8 cellular contexts compared by ENCODE assay signal in genomic region chr15:45587861-45588170, GRCh38. TPM values are rescaled to one million over a fixed set of nuclear protein-coding genes. Genes with fewer than 3 reads are reported as not detected.
A peak's percentile ranks its signal among the peaks of the same experiment; 100 is the strongest.
DNase-seq lines count a peak whose midpoint lies in the region; ATAC-seq, FAIRE-seq and TF ChIP-seq lines count a peak whose summit lies in the region.

No MANE protein-coding gene starts in this region.

- FAIRE-seq in A549 (lab: Jason Lieb, UNC) = no peak

- TF ChIP-seq RAD21 in A549 (conservative IDR thresholded peaks at IDR 0.05 in 1 of 2, IDR thresholded peaks at IDR 0.05 in 1 of 2) (no peak), IMR-90 (IDR thresholded peaks at IDR 0.05; ENCODE audit: low read length) (no peak)

- H3K4me2 ChIP-seq in A549 = peak overlapping the region; percentile 97
- peak overlapping the region; percentile 88; the same call in 1 of the 2 replicates for H3K4me2 ChIP-seq in IMR-90 (ENCODE audit: low read depth, low read length)

- TF ChIP-seq CTCF in A549 (IDR thresholded peaks at IDR 0.05) (no peak), IMR-90 (conservative IDR thresholded peaks at IDR 0.05; ENCODE audit: low read depth, low read length) (no peak), choroid plexus epithelial cell (conservative IDR thresholded peaks at IDR 0.05; ENCODE audit: low read depth, low read length) (no peak)

- ATAC-seq in A549 (no peak), IMR-90 (ENCODE audit: low read depth) (no peak)

- in situ Hi-C loops in IMR-90 (cut with MboI; ENCODE audit: low sequenced_read_pairs) = no loop called here

- H3K4me3 ChIP-seq in A549 (peak overlapping the region; percentile 75), IMR-90 (ENCODE audit: insufficient read depth, low read depth, low read length) (peak overlapping the region; percentile 67), choroid plexus epithelial cell (ENCODE audit: low read depth, low read length) (peak overlapping the region; percentile 97), muscle layer of colon (ENCODE audit: low read depth in 1 of 2, low read length in 2 of 2) (peak overlapping the region; percentile 71 to 80)

- H3K4me1 ChIP-seq in A549 (peaks cover 23% of the 10 kb centered on the region; the same call in 2 of the 3 replicates), IMR-90 (ENCODE audit: control insufficient read depth, insufficient read depth, low read length) (peaks cover 3% of the 10 kb centered on the region; the same call in 1 of the 2 replicates), muscle layer of colon (ENCODE audit: insufficient read depth, low read length) (peaks cover 31% of the 10 kb centered on the region)

- H2AK9ac ChIP-seq in IMR-90 (replicated peaks; ENCODE audit: low read depth, low read length, poor library complexity) = peak overlapping the region; percentile 21

- no peak for DNase-seq in A549 (ENCODE audit: low read depth in 1 of 2, low spot score in 1 of 2)
- DNase-seq in IMR-90 = no peak
- no peak for DNase-seq in choroid plexus epithelial cell (ENCODE audit: low read depth)
- no peak for DNase-seq in NCI-H1092 treated with DMSO at 0.1 percent for 48 hours (lab: John Stamatoyannopoulos, UW)
- DNase-seq in Kasumi-1 (lab: John Stamatoyannopoulos, UW) = no peak
- DNase-seq in OCI-M1 (lab: John Stamatoyannopoulos, UW) = no peak
- no peak for DNase-seq in cerebellar cortex (ENCODE audit: low spot score)

- H3K9ac ChIP-seq in IMR-90 (ENCODE audit: low read depth, low read length) = peak overlapping the region; percentile 95
- peak overlapping the region; percentile 84 for H3K9ac ChIP-seq in muscle layer of colon (ENCODE audit: low read length)

- peaks cover 14 to 31% of the 10 kb centered on the region in 2 experiments for H3K79me1 ChIP-seq in IMR-90 (ENCODE audit: low read depth in 1 of 2, low read length in 2 of 2)

- H3K27ac ChIP-seq in A549 = peak overlapping the region; percentile 95 to 98
- H3K27ac ChIP-seq in IMR-90 (ENCODE audit: insufficient read depth, low read length) = peak overlapping the region; percentile 92
- H3K27ac ChIP-seq in muscle layer of colon (ENCODE audit: low read depth, low read length) = peak overlapping the region; percentile 92

- H4K91ac ChIP-seq in IMR-90 (ENCODE audit: insufficient read depth, low read depth, low read length) = peak overlapping the region; percentile 30; the same call in 1 of the 2 replicates

- CTCF ChIA-PET in A549 (lab: Yijun Ruan, JAX) = interaction anchor here (1.3 to 3.9 kb wide), 3 partner anchors 24 to 129 kb away, joined by 4 to 21 read pairs (median 11); no protein-coding TSS in a partner anchor
- CTCF ChIA-PET in IMR-90 (lab: Yijun Ruan, JAX) = no interaction called here

- no peak overlapping the region for H2BK20ac ChIP-seq in IMR-90 (ENCODE audit: low read depth, low read length)

- no peaks in the 10 kb centered on the region for H3K9me1 ChIP-seq in IMR-90 (ENCODE audit: insufficient read depth, low read length)

- peak overlapping the region; percentile 77; the same call in 1 of the 2 replicates for H4K5ac ChIP-seq in IMR-90 (ENCODE audit: low read depth, low read length)

- peak overlapping the region; percentile 55; the same call in 1 of the 2 replicates for H3K56ac ChIP-seq in IMR-90 (ENCODE audit: extremely low read depth, insufficient read depth, low read length)

- H2BK5ac ChIP-seq in IMR-90 (ENCODE audit: low read depth, low read length, poor library complexity, severe bottlenecking) = peak overlapping the region; percentile 97

- TF ChIP-seq POLR2A in A549 (IDR thresholded peaks at IDR 0.05; ENCODE audit: low read length) (no peak), IMR-90 (IDR thresholded peaks at IDR 0.05; ENCODE audit: low read depth, low read length) (no peak)

- peak overlapping the region; percentile 75 for H3K4ac ChIP-seq in IMR-90 (ENCODE audit: low read depth, low read length)

- peak overlapping the region; percentile 77 to 89; a peak in 3 of 4 replicates for H4K8ac ChIP-seq in IMR-90 (ENCODE audit: low read depth in 2 of 2, low read length in 2 of 2)

- H2AFZ ChIP-seq in IMR-90 (replicated peaks; ENCODE audit: low read length, poor library complexity) = peak overlapping the region; percentile 98

- no peak for TF ChIP-seq EP300 in A549 (IDR thresholded peaks at IDR 0.05)

- peak overlapping the region; percentile 44 for H3K23ac ChIP-seq in IMR-90 (ENCODE audit: low read depth, low read length)

- no peaks in the 10 kb centered on the region for H3K27me3 ChIP-seq in IMR-90 (ENCODE audit: control insufficient read depth, insufficient read depth, low read length)
- no peaks in the 10 kb centered on the region for H3K27me3 ChIP-seq in muscle layer of colon (ENCODE audit: control insufficient read depth in 1 of 2, insufficient read depth in 2 of 2, low read length in 2 of 2)

- H2AK5ac ChIP-seq in IMR-90 (ENCODE audit: low read depth, low read length) = no peak overlapping the region

- H3K9me3 ChIP-seq in A549 (no peaks in the 10 kb centered on the region), IMR-90 (ENCODE audit: control insufficient read depth, insufficient read depth, low read length) (no peaks in the 10 kb centered on the region), muscle layer of colon (ENCODE audit: low read length) (no peaks in the 10 kb centered on the region)

- no peaks in the 10 kb centered on the region for H4K20me1 ChIP-seq in IMR-90 (ENCODE audit: insufficient read depth, low read length)

- H2BK15ac ChIP-seq in IMR-90 (ENCODE audit: low read depth, low read length) = 0 out of 3 replicates have a peak overlapping the region, but pooled peaks have one; percentile 5

- H2BK120ac ChIP-seq in IMR-90 (ENCODE audit: low read depth, low read length) = 0 out of 2 replicates have a peak overlapping the region, but pooled peaks have one; percentile 1

- H3K36me3 ChIP-seq in IMR-90 (ENCODE audit: control insufficient read depth, insufficient read depth, low read length) (peaks cover 2% of the 10 kb centered on the region; the same call in 1 of the 2 replicates), muscle layer of colon (ENCODE audit: insufficient read depth, low read length) (peaks cover 7% of the 10 kb centered on the region)

- intact Hi-C loops in IMR-90 (cut with micrococcal nuclease) = loop anchor here (1.0 to 2.0 kb wide), 3 partner anchors 65 to 185 kb away; partner anchors contain the start of gene SLC30A4

- BruUV-seq in IMR-90 (replicated peaks; lab: Mats Ljungman, UMichigan) = no TSS peak

- H3K18ac ChIP-seq in IMR-90 (ENCODE audit: low read depth, low read length) = peak overlapping the region; percentile 58; the same call in 1 of the 2 replicates

- dilution Hi-C loops in IMR-90 (cut with HindIII; ENCODE audit: low sequenced_read_pairs, unreplicated experiment) = no loop called here

- POLR2A ChIA-PET in A549 (lab: Yijun Ruan, JAX) = no interaction called here
- POLR2A ChIA-PET in IMR-90 (lab: Charles Lee; ENCODE audit: unreplicated experiment) = interaction anchor here (1.0 kb wide), 1 partner anchor 936 kb away, joined by 3 read pairs; no protein-coding TSS in a partner anchor

- peak overlapping the region; percentile 49 for H3K14ac ChIP-seq in IMR-90 (replicated peaks; ENCODE audit: low read depth, low read length)

- WGBS in A549 (ENCODE audit: missing lambda C conversion rate) = 5% methylated on average over 4 of the region's 4 CpGs
- no CpG with 5 or more reads among the region's 4 CpGs for WGBS in IMR-90 (ENCODE audit: extremely low coverage in 2 of 2, insufficient read length in 1 of 2), 2 experiments

TF ChIP-seq in A549, 52 proteins besides CTCF, POLR2A, EP300 and RAD21 (continues in another document):
- no peak for TF ChIP-seq EHMT2 (IDR thresholded peaks at IDR 0.05; ENCODE audit: low read depth)
- TF ChIP-seq FOSB (CRISPR knock-in tag; IDR thresholded peaks at IDR 0.05) = no peak
- peak; percentile 33 for TF ChIP-seq MAFK (IDR thresholded peaks at IDR 0.05; ENCODE audit: partially characterized antibody)

TF ChIP-seq in IMR-90, 13 proteins besides CTCF, POLR2A, EP300 and RAD21:
- TF ChIP-seq CEBPB (IDR thresholded peaks at IDR 0.05; ENCODE audit: low read depth, low read length) = 0 out of 2 replicates have a peak, but pooled peaks have one; percentile 4
- no peak for TF ChIP-seq MXI1 (IDR thresholded peaks at IDR 0.05; ENCODE audit: borderline replicate concordance, low read depth, low read length)
- TF ChIP-seq MAFK (IDR thresholded peaks at IDR 0.05; ENCODE audit: low read depth, low read length) = peak; percentile 69

RNA-seq across cellular contexts. Expression of gene BLOC1S6, which starts 0.6 kb away (rescaled TPM):
- polyA plus RNA-seq in A549 (2011; rRNA removed) (14.2 and 19.0 TPM in 2 replicates), A549 (2017; fragmentation: RNase III; extraction: RNeasy Plus Mini Kit Qiagen cat#74134 plus additional on column Dnase treatment) (30.9 to 32.1 TPM (median 31.8 TPM) in 3 replicates), IMR-90 (2012; rRNA removed) (17.9 and 21.7 TPM in 2 replicates)
- 4.7 and 5.5 TPM in 2 replicates for polyA plus RNA-seq in A549 (2012; cell fraction: cytosol; rRNA removed)
- polyA plus RNA-seq in A549 (2012; cell fraction: nucleus; rRNA removed) = 1.4 and 2.3 TPM in 2 replicates
- polyA minus RNA-seq in A549 (2011; rRNA and poly(A)+ RNA removed) = 7.1 and 10.1 TPM in 2 replicates
- 40.9 and 78.3 TPM in 2 replicates for total RNA-seq in IMR-90 (2012; rRNA removed)
- polyA plus RNA-seq in IMR-90 (2012; cell fraction: cytosol; rRNA removed) = 7.2 and 12.0 TPM in 2 replicates
- 2.2 and 9.9 TPM in 2 replicates for polyA plus RNA-seq in IMR-90 (2012; cell fraction: nucleus; rRNA removed; ENCODE audit: low replicate concordance)

RNA-seq across cellular contexts. Expression of gene SQOR, which starts 47.0 kb away (rescaled TPM):
- 71.7 and 80.2 TPM in 2 replicates for polyA plus RNA-seq in A549 (2011; rRNA removed)
- 34.7 and 35.8 TPM in 2 replicates for polyA plus RNA-seq in A549 (2012; cell fraction: cytosol; rRNA removed)
- polyA plus RNA-seq in A549 (2012; cell fraction: nucleus; rRNA removed) = 30.2 and 39.4 TPM in 2 replicates
- polyA plus RNA-seq in A549 (2017; fragmentation: RNase III; extraction: RNeasy Plus Mini Kit Qiagen cat#74134 plus additional on column Dnase treatment) = 33.8 to 38.8 TPM (median 36.0 TPM) in 3 replicates
- 62.9 and 67.3 TPM in 2 replicates for polyA minus RNA-seq in A549 (2011; rRNA and poly(A)+ RNA removed)
- total RNA-seq in IMR-90 (2012; rRNA removed) = 39.2 and 40.3 TPM in 2 replicates
- 21.2 and 22.1 TPM in 2 replicates for polyA plus RNA-seq in IMR-90 (2012; rRNA removed)
- polyA plus RNA-seq in IMR-90 (2012; cell fraction: cytosol; rRNA removed) = 18.5 and 19.9 TPM in 2 replicates
- polyA plus RNA-seq in IMR-90 (2012; cell fraction: nucleus; rRNA removed; ENCODE audit: low replicate concordance) = 7.4 and 18.0 TPM in 2 replicates
